Comparison of ENCODE assay signal across 23 cellular contexts in genomic region chr18:50076245-50076644, GRCh38.
"Had no signal": no experiment of that assay in that cellular context is flagged by ENCODE, and none has a peak within 500 bp of the region (broad histone marks: within the 10 kb centered on the region; RNA-seq: fewer than 3 reads in every experiment).

No MANE protein-coding gene starts in this region.

- H3K4me3 ChIP-seq: body of pancreas, spleen, tibial artery had no signal

- DNase-seq: activated CD4-positive, alpha-beta T cell treated with anti-CD3 and anti-CD28 coated beads for 36 hours; activated CD4-positive, alpha-beta T cell treated with anti-CD3 and anti-CD28 coated beads, Interleukin-2, amount 50 U/mL, for 48 hours; activated effector memory CD4-positive, alpha-beta T cell treated with Interleukin-2 at 50 U/mL for 16 hours; activated naive CD4-positive, alpha-beta T cell treated with anti-CD3 and anti-CD28 coated beads for 36 hours; activated naive CD8-positive, alpha-beta T cell treated with anti-CD3 and anti-CD28 coated beads, Interleukin-2, amount 50 U/mL, for 24 hours; activated T-cell treated with anti-CD3 and anti-CD28 coated beads, Interleukin-2, amount 50 U/mL, for 72 hours; body of pancreas; caudate nucleus; effector memory CD4-positive, alpha-beta T cell; foreskin melanocyte; glutamatergic neuron; hypothalamus; mesenchymal stem cell; naive B cell; occipital lobe; spleen; stimulated activated CD4-positive, alpha-beta T cell treated with anti-CD3 and anti-CD28 coated beads, Interleukin-4, amount 100 ng/mL, for 24 hours; stimulated activated naive CD8-positive, alpha-beta T cell treated with anti-CD3 and anti-CD28 coated beads, Interleukin-15, Interleukin-2, amounts not matched to agents 100 U/mL and 50 U/mL, for 24 hours; T1000; tibial artery had no signal

- H3K9me3 ChIP-seq: body of pancreas, spleen, tibial artery had no signal

- ATAC-seq: activated CD4-positive, alpha-beta T cell treated with anti-CD3 and anti-CD28 coated beads for 36 hours; activated naive CD8-positive, alpha-beta T cell treated with anti-CD3 and anti-CD28 coated beads, Interleukin-2, amount 50 U/mL, for 24 hours; activated T-cell treated with anti-CD3 and anti-CD28 coated beads, Interleukin-2, amount 50 U/mL, for 72 hours; body of pancreas; esophagus mucosa; stimulated activated naive CD8-positive, alpha-beta T cell treated with anti-CD3 and anti-CD28 coated beads, Interleukin-15, Interleukin-2, amounts not matched to agents 100 U/mL and 50 U/mL, for 24 hours; WTC11 had no signal

- FAIRE-seq: islet of Langerhans had no signal

- H3K27ac ChIP-seq: body of pancreas, spleen, tibial artery had no signal

- H3K36me3 ChIP-seq: spleen, tibial artery had no signal

- H3K27me3 ChIP-seq: body of pancreas, tibial artery had no signal
